In the genomic region with DNA sequence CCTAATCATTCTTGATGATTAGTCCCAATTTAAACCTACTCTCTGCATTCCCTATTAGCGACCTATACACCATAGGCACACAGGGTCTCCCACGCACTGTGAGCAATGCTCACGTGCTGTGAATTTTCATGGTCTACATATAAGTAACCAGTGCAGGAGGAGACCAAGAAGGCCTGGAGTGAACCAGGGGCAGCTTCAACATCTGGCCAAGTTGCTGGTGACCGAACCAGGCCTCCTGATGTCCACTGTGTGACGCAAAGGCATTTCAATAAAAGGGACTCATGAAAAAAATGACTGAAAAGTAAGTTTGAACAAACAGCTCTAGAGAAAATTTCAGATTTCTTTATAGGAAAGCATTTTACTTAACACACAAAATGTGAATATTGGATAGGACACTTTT, we compare ENCODE assay signal across 25 cellular contexts.
"Had no signal": no experiment of that assay in that cellular context is flagged by ENCODE, and none has a peak within 500 bp of the region (broad histone marks: within the 10 kb centered on the region; RNA-seq: fewer than 3 reads in every experiment).

No MANE protein-coding gene starts in this region.

- H3K4me2 ChIP-seq: SK-N-SH had no signal

- H3K9me3 ChIP-seq: ascending aorta, body of pancreas, SJCRH30, SK-N-SH had no signal

- H3K9ac ChIP-seq: SK-N-SH had no signal

- H3K36me3 ChIP-seq: SJCRH30 had no signal

- H3K4me3 Mint-ChIP-seq: activated CD4-positive, alpha-beta memory T cell treated with anti-CD3 and anti-CD28 coated beads for 36 hours; activated naive CD4-positive, alpha-beta T cell treated with anti-CD3 and anti-CD28 coated beads, Interleukin-2, amount 50 U/mL, for 24 hours; central memory CD8-positive, alpha-beta T cell; IgD-negative memory B cell; WTC11 had no signal

- H3K36me3 Mint-ChIP-seq: activated CD4-positive, alpha-beta memory T cell treated with anti-CD3 and anti-CD28 coated beads for 36 hours; WTC11 had no signal

- H3K27me3 ChIP-seq: ascending aorta, body of pancreas, SJCRH30 had no signal

- H3K27me3 Mint-ChIP-seq: activated CD4-positive, alpha-beta memory T cell treated with anti-CD3 and anti-CD28 coated beads for 36 hours; activated naive CD4-positive, alpha-beta T cell treated with anti-CD3 and anti-CD28 coated beads, Interleukin-2, amount 50 U/mL, for 24 hours; central memory CD8-positive, alpha-beta T cell; IgD-negative memory B cell had no signal

- FAIRE-seq: bronchial epithelial cell had no signal

- DNase-seq: activated CD4-positive, alpha-beta memory T cell treated with anti-CD3 and anti-CD28 coated beads for 36 hours; activated CD4-positive, alpha-beta T cell treated with anti-CD3 and anti-CD28 coated beads for 48 hours; activated CD4-positive, CD25-positive, alpha-beta regulatory T cell treated with anti-CD3 and anti-CD28 coated beads, Interleukin-2, amount 50 U/mL, for 72 hours; activated CD8-positive, alpha-beta memory T cell treated with anti-CD3 and anti-CD28 coated beads for 24 hours; activated naive CD4-positive, alpha-beta T cell; activated T-cell treated with anti-CD3 and anti-CD28 coated beads, Interleukin-2, amount 50 U/mL, for 48 hours; body of pancreas; KG1; NCI-H1048; NCI-H146; NCI-H1930; NCI-H2171; NCI-H226; NCI-H526; NCI-H774; SJCRH30; SK-N-SH; T-helper 1 cell had no signal

- H3K4me3 ChIP-seq: ascending aorta, body of pancreas, SJCRH30 had no signal

- H3K4me1 Mint-ChIP-seq: activated naive CD4-positive, alpha-beta T cell treated with anti-CD3 and anti-CD28 coated beads, Interleukin-2, amount 50 U/mL, for 24 hours; central memory CD8-positive, alpha-beta T cell had no signal

- H3K9me3 Mint-ChIP-seq: activated CD4-positive, alpha-beta memory T cell treated with anti-CD3 and anti-CD28 coated beads for 36 hours; activated naive CD4-positive, alpha-beta T cell treated with anti-CD3 and anti-CD28 coated beads, Interleukin-2, amount 50 U/mL, for 24 hours; activated T-helper 2 cell treated with anti-CD3 and anti-CD28 coated beads, Interferon-gamma antibody, Interleukin-2, Interleukin-4, amounts not matched to agents 10 μg/mL and 5 μg/mL and 100 μg/mL, durations not matched to agents 14 hours and 24 hours and 36 hours; WTC11 had no signal

- H3K27ac Mint-ChIP-seq: activated CD4-positive, alpha-beta memory T cell treated with anti-CD3 and anti-CD28 coated beads for 36 hours; activated naive CD4-positive, alpha-beta T cell treated with anti-CD3 and anti-CD28 coated beads, Interleukin-2, amount 50 U/mL, for 24 hours; activated T-helper 2 cell treated with anti-CD3 and anti-CD28 coated beads, Interferon-gamma antibody, Interleukin-2, Interleukin-4, amounts not matched to agents 10 μg/mL and 5 μg/mL and 100 μg/mL, durations not matched to agents 14 hours and 24 hours and 36 hours; IgD-negative memory B cell; WTC11 had no signal

- ATAC-seq: body of pancreas had no signal
